Comparison of ENCODE assay signal across 7 cellular contexts in the genomic region with DNA sequence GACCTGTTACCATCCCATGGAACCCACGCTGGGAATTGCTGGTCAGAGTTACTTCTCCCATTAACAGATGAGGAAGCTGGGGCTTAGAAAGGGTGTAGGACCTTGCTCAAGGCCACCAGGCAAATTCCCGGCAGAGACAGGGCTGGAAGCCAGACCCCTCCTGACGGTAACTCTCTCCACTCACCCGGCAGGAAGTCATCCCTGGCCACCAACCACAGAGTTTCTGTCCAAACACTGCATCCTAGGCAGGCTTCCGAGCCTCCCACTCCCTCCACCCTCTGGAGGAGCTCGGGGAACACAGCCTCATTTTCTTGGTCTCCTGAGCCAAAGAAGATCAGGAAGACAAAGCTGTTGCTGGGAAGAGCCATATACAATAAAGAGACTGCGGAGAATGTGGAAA. TPM values are rescaled to one million over a fixed set of nuclear protein-coding genes. Genes with fewer than 3 reads are reported as not detected.
DNase-seq lines count a peak whose midpoint lies in the region; TF ChIP-seq lines count a peak whose summit lies in the region.

No MANE protein-coding gene starts in this region.

- H3K27me3 ChIP-seq in uterus, result no peaks in the 10 kb centered on the region

- peaks cover 0 to 6% of the 10 kb centered on the region in 2 donors for H3K4me1 ChIP-seq in uterus

- DNase-seq in RPMI7951 (ENCODE audit: low read depth), result peak; percentile 89
- DNase-seq in fibroblast of gingiva (ENCODE audit: low read depth), result peak; percentile 93
- peak; percentile 72 for DNase-seq in mucosa of gallbladder (ENCODE audit: low spot score)
- peak; percentile 89 to 92 for DNase-seq in uterus
- no peak for DNase-seq in SKM-1 (lab: John Stamatoyannopoulos, UW; ENCODE audit: unreplicated experiment)
- no peak for DNase-seq in NCI-H69 (lab: John Stamatoyannopoulos, UW)
- DNase-seq in activated CD8-positive, alpha-beta memory T cell treated with anti-CD3 and anti-CD28 coated beads for 24 hours, result no peak

- no peak overlapping the region for H3K4me3 ChIP-seq in uterus

- intact Hi-C loops in uterus (cut with DNase I; ENCODE audit: low total_unique reads), result no loop called here

- TF ChIP-seq CTCF in uterus (IDR thresholded peaks at IDR 0.05), result no peak

- no peaks in the 10 kb centered on the region for H3K9me3 ChIP-seq in uterus

- H3K27ac ChIP-seq in uterus, result peak overlapping the region; percentile 66 to 84

- H3K36me3 ChIP-seq in uterus, result no peaks in the 10 kb centered on the region

- no peak for TF ChIP-seq POLR2A in uterus (IDR thresholded peaks at IDR 0.05)

RNA-seq across cellular contexts. Expression of gene ZNF436, which starts 25.0 kb away (rescaled TPM):
- total RNA-seq in RPMI7951 (2014; rRNA removed; shearing (Covaris generic)), result 15.7 and 21.1 TPM in 2 replicates
- total RNA-seq in mucosa of gallbladder (14.2 TPM), uterus (10 to 100 TPM; 12.1 to 88.8 (median 21.6) TPM)

RNA-seq across cellular contexts. Expression of gene TCEA3, which starts 29.9 kb away (rescaled TPM):
- 1.7 and 2.3 TPM in 2 replicates for total RNA-seq in RPMI7951 (2014; rRNA removed; shearing (Covaris generic))
- total RNA-seq in mucosa of gallbladder (32.0 TPM), uterus (10 to 100 TPM; 20.6 to 70.9 (median 27.8) TPM)

RNA-seq across cellular contexts. Expression of gene HNRNPR, which starts 50.6 kb away (rescaled TPM):
- total RNA-seq in RPMI7951 (2014; rRNA removed; shearing (Covaris generic)), result 136 and 142 TPM in 2 replicates
- total RNA-seq in mucosa of gallbladder (83.3 TPM), uterus (100 to 1,000 TPM in 2 of 4 donors, 10 to 100 TPM in 2; 29.7 to 230 (median 116) TPM)

Comparison
In these comparisons a context has a peak if more than half of its experiments do, and no peak if none do; other contexts are left out.
1. DNase-seq: peak in RPMI7951 (single experiment), fibroblast of gingiva (single experiment), mucosa of gallbladder (single experiment) and uterus (2 of 2); none in SKM-1 (single experiment), NCI-H69 (single experiment) and activated CD8-positive, alpha-beta memory T cell treated with anti-CD3 and anti-CD28 coated beads for 24 hours (single experiment).